ENCODE assay signal across 18 cellular contexts in the genomic region with DNA sequence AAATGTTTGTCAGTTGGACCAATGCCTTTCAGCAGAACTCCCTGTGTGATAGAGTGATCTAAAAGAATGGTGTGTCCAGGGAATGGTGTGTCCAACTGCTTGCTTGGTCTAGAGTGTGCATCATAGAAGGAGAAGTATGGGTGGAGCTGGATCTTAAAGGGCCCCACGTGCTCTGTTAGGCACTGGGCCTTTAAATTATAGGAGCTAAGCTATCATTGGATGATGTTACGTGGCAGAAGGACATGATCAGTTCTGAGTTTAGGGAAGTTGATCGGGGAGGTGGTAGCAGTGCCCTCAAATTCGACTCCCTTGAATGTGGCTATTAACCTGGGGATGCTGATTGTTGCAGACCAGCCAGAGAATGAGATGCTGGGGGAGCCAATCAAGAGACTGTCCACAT. TPM values are rescaled to one million over a fixed set of nuclear protein-coding genes. Genes with fewer than 3 reads are reported as not detected.
DNase-seq lines count a peak whose midpoint lies in the region; ATAC-seq and TF ChIP-seq lines count a peak whose summit lies in the region.
"Had no signal": no experiment of that assay in that cellular context is flagged by ENCODE, and none has a peak within 500 bp of the region (broad histone marks: within the 10 kb centered on the region; RNA-seq: fewer than 3 reads in every experiment).

No MANE protein-coding gene starts in this region.

- H3K4me3 ChIP-seq in right cardiac atrium (ENCODE audit: low read length) (no peak overlapping the region), OCI-LY1 (ENCODE audit: low read depth, low read length, poor library complexity, severe bottlenecking) (no peak overlapping the region), hepatocyte (no peak overlapping the region), suprapubic skin (no peak overlapping the region), testis (no peak overlapping the region)
- H3K4me3 ChIP-seq: GM23338, Peyer's patch had no signal

- ATAC-seq in right cardiac atrium (no peak), left ventricle myocardium superior (no peak)
- ATAC-seq: GM23338 had no signal

- TF ChIP-seq EP300 in suprapubic skin (IDR thresholded peaks at IDR 0.05), result no peak

- 80% methylated on average over 4 of the region's 4 CpGs for WGBS in right cardiac atrium
- WGBS in hepatocyte (ENCODE audit: low lambda C conversion rate, missing lambda C conversion rate), result 95% methylated on average over 4 of the region's 4 CpGs
- 87% methylated on average over 4 of the region's 4 CpGs for WGBS in suprapubic skin
- WGBS in testis, 2 donors, result 73 to 74% methylated on average over 4 of the region's 4 CpGs

- no peaks in the 10 kb centered on the region for H3K9me3 ChIP-seq in right cardiac atrium (ENCODE audit: control insufficient read depth, low read length)
- H3K9me3 ChIP-seq in OCI-LY1 (ENCODE audit: low read length), result no peaks in the 10 kb centered on the region
- no peaks in the 10 kb centered on the region for H3K9me3 ChIP-seq in hepatocyte (ENCODE audit: low read depth)
- H3K9me3 ChIP-seq in suprapubic skin, result no peaks in the 10 kb centered on the region
- no peaks in the 10 kb centered on the region for H3K9me3 ChIP-seq in testis
- H3K9me3 ChIP-seq: Peyer's patch had no signal

- no peaks in the 10 kb centered on the region for H3K9me2 ChIP-seq in OCI-LY1 (ENCODE audit: low read depth, low read length)
- H3K9me2 ChIP-seq in hepatocyte (replicated peaks; ENCODE audit: insufficient read depth), result no peaks in the 10 kb centered on the region

- H3K27ac ChIP-seq in right cardiac atrium (ENCODE audit: low read length) (peak overlapping the region; percentile 59), OCI-LY1 (ENCODE audit: low read depth, low read length, poor library complexity, severe bottlenecking) (peak overlapping the region; percentile 8), hepatocyte (peak overlapping the region; percentile 94), suprapubic skin (peak overlapping the region; percentile 19), testis (no peak overlapping the region)

- H2AFZ ChIP-seq in OCI-LY1 (ENCODE audit: low read length) (no peak overlapping the region), hepatocyte (no peak overlapping the region)
- H2AFZ ChIP-seq: GM23338 had no signal

- H3F3A ChIP-seq in OCI-LY1 (ENCODE audit: insufficient read depth, low read length), result no peaks in the 10 kb centered on the region

- H3K4me2 ChIP-seq in OCI-LY1 (ENCODE audit: low read length), result no peak overlapping the region
- peak overlapping the region; percentile 33 for H3K4me2 ChIP-seq in hepatocyte
- H3K4me2 ChIP-seq: GM23338 had no signal

- intact Hi-C loops in right cardiac atrium (cut with DNase I), result no loop called here
- intact Hi-C loops in left ventricle myocardium superior (cut with micrococcal nuclease), result no loop called here
- intact Hi-C loops in testis (cut with DNase I; ENCODE audit: low total_unique reads), result no loop called here

- TF ChIP-seq POLR2A in suprapubic skin (IDR thresholded peaks at IDR 0.05) (no peak), testis (IDR thresholded peaks at IDR 0.05) (no peak)

- H4K20me1 ChIP-seq in OCI-LY1 (ENCODE audit: insufficient read depth, low read length), result no peaks in the 10 kb centered on the region
- peaks cover 28% of the 10 kb centered on the region for H4K20me1 ChIP-seq in hepatocyte (ENCODE audit: insufficient read depth, poor library complexity, severe bottlenecking)

- H3K79me2 ChIP-seq in OCI-LY1 (ENCODE audit: insufficient read depth, low read length), result no peaks in the 10 kb centered on the region
- H3K79me2 ChIP-seq in hepatocyte, result peaks cover 72% of the 10 kb centered on the region

- H3K4me1 ChIP-seq in right cardiac atrium (ENCODE audit: control insufficient read depth, insufficient read depth, low read length) (peaks cover 21% of the 10 kb centered on the region), OCI-LY1 (ENCODE audit: insufficient read depth, low read length, severe bottlenecking) (peaks cover 13% of the 10 kb centered on the region), hepatocyte (ENCODE audit: insufficient read depth) (peaks cover 29% of the 10 kb centered on the region), suprapubic skin (peaks cover 23% of the 10 kb centered on the region), testis (peaks cover 7% of the 10 kb centered on the region)

- H3K9ac ChIP-seq in OCI-LY1 (ENCODE audit: low read length), result no peak overlapping the region

- no peaks in the 10 kb centered on the region for H3K36me3 ChIP-seq in OCI-LY1 (ENCODE audit: insufficient read depth, low read length)
- H3K36me3 ChIP-seq in hepatocyte (replicated peaks; ENCODE audit: insufficient read depth, low read depth), result peaks cover 4% of the 10 kb centered on the region
- H3K36me3 ChIP-seq in suprapubic skin, result peaks cover 28% of the 10 kb centered on the region
- H3K36me3 ChIP-seq in testis (ENCODE audit: low read depth, missing control alignments), result no peaks in the 10 kb centered on the region

- TF ChIP-seq CTCF in OCI-LY1 (IDR thresholded peaks at IDR 0.05; ENCODE audit: low read length) (no peak), hepatocyte (IDR thresholded peaks at IDR 0.05; ENCODE audit: poor library complexity) (no peak), suprapubic skin (IDR thresholded peaks at IDR 0.05) (no peak), testis (IDR thresholded peaks at IDR 0.05) (no peak)

- no peaks in the 10 kb centered on the region for H3K27me3 ChIP-seq in right cardiac atrium (ENCODE audit: control insufficient read depth, insufficient read depth)
- H3K27me3 ChIP-seq in OCI-LY1 (ENCODE audit: insufficient read depth, low read length), result no peaks in the 10 kb centered on the region
- H3K27me3 ChIP-seq in hepatocyte, result no peaks in the 10 kb centered on the region
- H3K27me3 ChIP-seq in suprapubic skin, result no peaks in the 10 kb centered on the region
- no peaks in the 10 kb centered on the region for H3K27me3 ChIP-seq in testis
- H3K27me3 ChIP-seq: Peyer's patch had no signal

- no peak for DNase-seq in right cardiac atrium
- DNase-seq in left ventricle myocardium superior, result no peak
- no peak for DNase-seq in hepatocyte (ENCODE audit: low spot score)
- no peak for DNase-seq in suprapubic skin (ENCODE audit: low spot score in 2 of 2)
- no peak for DNase-seq in HCEC 1CT
- no peak for DNase-seq in KG1 (lab: John Stamatoyannopoulos, UW)
- no peak for DNase-seq in testis
- DNase-seq: NCI-H2227 treated with DMSO at 0.1 percent for 48 hours; stimulated activated CD4-positive, alpha-beta T cell treated with anti-CD3 and anti-CD28 coated beads, Interleukin-4, amount 100 ng/mL, for 4 hours had no signal

RNA-seq across cellular contexts. Expression of a gene that starts 16.4 kb away (rescaled TPM):
- total RNA-seq in right cardiac atrium (10 to 100 TPM in 3 of 4 donors, 1 to 10 TPM in 1; 7.4 to 12.0 (median 10.7) TPM), left ventricle myocardium superior (8.0 TPM), hepatocyte (140 and 153 TPM in 2 replicates), suprapubic skin (10 to 100 TPM; 24.1 to 48.2 (median 29.9) TPM), testis (100 to 1,000 TPM in 1 of 2 donors, 10 to 100 TPM in 1; 94.3 to 103 TPM)
- polyA plus RNA-seq in right cardiac atrium (7.1 TPM), hepatocyte (65.3 and 73.1 TPM in 2 replicates), testis (ENCODE audit: insufficient read depth, low read depth, low replicate concordance) (25.3 TPM)

RNA-seq across cellular contexts. Expression of a gene that starts 39.0 kb away (rescaled TPM):
- 10 to 100 TPM; 53.7 to 82.6 (median 70.1) TPM for total RNA-seq in right cardiac atrium
- 150 TPM for polyA plus RNA-seq in right cardiac atrium
- 103 TPM for total RNA-seq in left ventricle myocardium superior
- total RNA-seq in hepatocyte, result 37.3 and 51.3 TPM in 2 replicates
- polyA plus RNA-seq in hepatocyte, result 59.3 and 62.0 TPM in 2 replicates
- total RNA-seq in suprapubic skin, result 10 to 100 TPM; 27.8 to 42.0 (median 32.4) TPM
- total RNA-seq in testis, result 100 to 1,000 TPM in 1 of 2 donors, 10 to 100 TPM in 1; 87.9 to 103 TPM
- 65.8 TPM for polyA plus RNA-seq in testis (ENCODE audit: insufficient read depth, low read depth, low replicate concordance)

RNA-seq across cellular contexts. Expression of a gene that starts 58.0 kb away (rescaled TPM):
- total RNA-seq in right cardiac atrium (not detected), left ventricle myocardium superior (not detected), hepatocyte (not detected in 2 replicates), suprapubic skin (not detected), testis (under 1 TPM in 1 of 2 donors, not detected in 1; 0.39 TPM)
- polyA plus RNA-seq in right cardiac atrium (not detected), hepatocyte (not detected in 2 replicates), testis (ENCODE audit: insufficient read depth, low read depth, low replicate concordance) (not detected)
- total RNA-seq: aorta, dermis microvascular lymphatic vessel endothelial cell, G401, GM23338, MCF 10A, mucosa of gallbladder, Peyer's patch, renal cortical epithelial cell had no signal
- polyA plus RNA-seq: aorta, GM23338 had no signal

Comparison
In these comparisons a context has a peak if more than half of its experiments do, and no peak if none do; other contexts are left out.
1. H3K27ac ChIP-seq: peak in right cardiac atrium (single experiment), OCI-LY1 (single experiment), hepatocyte (single experiment) and suprapubic skin (single experiment); none in testis (0 of 2).